In the genomic region with DNA sequence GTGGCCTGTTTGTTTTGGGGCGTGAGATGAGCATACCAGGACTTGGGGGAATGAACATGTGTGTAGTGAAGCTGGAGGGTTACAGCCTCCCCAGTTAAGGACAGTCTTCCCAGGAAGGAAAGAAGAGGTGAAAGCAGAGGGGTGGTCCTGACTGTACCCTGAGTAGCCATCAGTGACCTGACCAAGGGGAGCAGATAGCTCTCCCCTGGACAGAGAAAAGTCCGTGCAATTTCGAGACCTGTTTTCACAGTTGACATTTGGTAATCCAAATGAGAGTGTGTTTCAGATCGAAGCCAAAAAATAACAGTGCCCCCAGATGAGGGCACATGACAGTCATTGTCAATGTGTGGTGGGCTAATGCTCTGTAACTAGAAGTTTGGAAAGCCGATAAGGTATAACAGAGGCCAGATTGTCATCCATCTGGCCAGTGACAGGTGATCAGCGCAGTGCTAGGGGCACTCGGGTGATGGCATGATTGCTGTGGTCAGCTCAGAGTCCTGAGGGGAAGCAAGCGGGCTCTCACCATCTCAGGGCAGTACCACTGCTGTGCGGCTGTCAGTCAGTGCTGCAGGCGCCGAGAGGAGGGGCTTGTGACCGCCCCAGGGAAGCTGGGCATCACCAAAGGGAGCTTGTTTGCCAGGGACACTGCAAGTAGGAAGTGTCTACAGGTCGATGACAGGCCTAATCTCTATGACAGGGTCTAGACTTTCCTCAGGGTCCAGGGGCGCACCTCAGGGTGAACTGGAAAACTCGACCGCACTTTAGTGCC, we compare ENCODE assay signal across 8 cellular contexts. TPM values are rescaled to one million over a fixed set of nuclear protein-coding genes. Genes with fewer than 3 reads are reported as not detected.
DNase-seq lines count a peak whose midpoint lies in the region; ATAC-seq and TF ChIP-seq lines count a peak whose summit lies in the region.

No MANE protein-coding gene starts in this region.

- H3K4me1 Mint-ChIP-seq in mesothelial cell of epicardium: peaks cover 13% of the 10 kb centered on the region

- no peak for TF ChIP-seq CTCF in brain microvascular endothelial cell (IDR thresholded peaks at IDR 0.05; ENCODE audit: low read depth, low read length, missing control alignments)
- no peak for TF ChIP-seq CTCF in mesothelial cell of epicardium (IDR thresholded peaks at IDR 0.05; ENCODE audit: unreplicated experiment)

- peak overlapping the region; percentile 90 for H3K27ac Mint-ChIP-seq in mesothelial cell of epicardium

- no peak for ATAC-seq in GM21526 (IDR thresholded peaks at IDR 0.05; ENCODE audit: low FRiP score, unreplicated experiment)

- H3K36me3 ChIP-seq in brain microvascular endothelial cell (replicated peaks): peaks cover 50% of the 10 kb centered on the region

- peaks cover 36% of the 10 kb centered on the region for H3K36me3 Mint-ChIP-seq in mesothelial cell of epicardium

- H3K27ac ChIP-seq in brain microvascular endothelial cell: no peak overlapping the region

- H3K4me3 Mint-ChIP-seq in mesothelial cell of epicardium: peak overlapping the region; percentile 89

- in situ Hi-C loops in brain microvascular endothelial cell (cut with HindIII; ENCODE audit: low pct_ligation_motif_present, low sequenced_read_pairs): no loop called here

- peak overlapping the region; percentile 91 for H3K4me3 ChIP-seq in brain microvascular endothelial cell (ENCODE audit: low read depth, low read length)

- no peaks in the 10 kb centered on the region for H3K9me3 Mint-ChIP-seq in mesothelial cell of epicardium

- H3K27me3 Mint-ChIP-seq in mesothelial cell of epicardium (ENCODE audit: low read depth): no peaks in the 10 kb centered on the region

- H3K27me3 ChIP-seq in brain microvascular endothelial cell (replicated peaks): no peaks in the 10 kb centered on the region

- DNase-seq in DMS53 (lab: John Stamatoyannopoulos, UW) (peak; percentile 88), NCI-H1105 treated with DMSO at 0.1 percent for 48 hours (lab: John Stamatoyannopoulos, UW) (peak; percentile 10), brain microvascular endothelial cell (no peak), mesothelial cell of epicardium (ENCODE audit: low spot score in 2 of 2, unreplicated experiment in 2 of 2) (no peak), putamen (ENCODE audit: low spot score) (no peak), AG20443 (ENCODE audit: low spot score) (no peak), CD1c-positive myeloid dendritic cell (ENCODE audit: extremely low spot score) (no peak)

RNA-seq across cellular contexts. Expression of a gene that starts 1.1 kb away (rescaled TPM):
- 381 to 412 TPM (median 390 TPM) in 3 replicates for total RNA-seq in mesothelial cell of epicardium

RNA-seq across cellular contexts. Expression of a gene that starts 11.7 kb away (rescaled TPM):
- 114 to 125 TPM (median 124 TPM) in 3 replicates for total RNA-seq in mesothelial cell of epicardium

RNA-seq across cellular contexts. Expression of a gene that starts 44.4 kb away (rescaled TPM):
- total RNA-seq in mesothelial cell of epicardium: 67.0 to 74.3 TPM (median 72.9 TPM) in 3 replicates

Comparison
In these comparisons a context has a peak if more than half of its experiments do, and no peak if none do; other contexts are left out.
1. DNase-seq: peak in DMS53 (single experiment) and NCI-H1105 treated with DMSO at 0.1 percent for 48 hours (single experiment); none in brain microvascular endothelial cell (single experiment), mesothelial cell of epicardium (0 of 2), putamen (single experiment), AG20443 (single experiment) and CD1c-positive myeloid dendritic cell (single experiment).